ENCODE assay signal across 10 cellular contexts in the genomic region with DNA sequence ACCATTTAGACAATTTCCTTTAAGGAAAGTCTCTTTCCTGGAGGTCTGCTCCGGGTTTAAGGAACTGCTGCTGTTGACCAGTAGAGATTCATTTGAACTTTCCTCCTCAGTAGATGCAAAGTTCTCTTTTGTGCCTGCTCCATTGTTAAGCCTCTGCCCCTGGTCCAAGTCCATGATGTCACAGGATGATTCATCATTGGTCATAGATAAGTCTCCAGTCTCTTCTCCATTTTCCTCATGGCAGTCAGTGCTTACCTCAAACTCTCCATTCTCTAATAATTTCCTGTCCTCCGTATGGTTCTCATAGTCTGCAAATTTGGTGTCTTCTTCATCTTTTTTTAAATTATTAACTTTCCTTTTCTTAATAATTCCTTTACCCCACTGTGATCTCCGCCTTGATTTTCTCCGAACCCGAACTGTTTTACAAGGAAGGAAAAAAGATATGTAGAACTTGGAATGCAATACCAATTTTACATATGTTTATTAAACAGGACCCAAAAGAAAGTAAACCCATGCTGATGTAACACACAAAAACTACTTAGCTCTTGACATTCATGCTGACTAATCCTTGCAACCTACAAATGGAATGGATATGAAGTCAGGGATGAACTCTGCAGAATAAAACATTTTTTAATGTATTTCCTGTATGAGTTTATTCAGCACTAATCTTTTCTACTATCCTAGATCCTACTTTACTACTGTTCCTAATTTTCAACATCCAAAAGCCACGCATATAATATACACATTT.
A peak's percentile ranks its signal among the peaks of the same experiment; 100 is the strongest.
DNase-seq lines count a peak whose midpoint lies in the region; ATAC-seq and TF ChIP-seq lines count a peak whose summit lies in the region.
"Had no signal": no experiment of that assay in that cellular context is flagged by ENCODE, and none has a peak within 500 bp of the region (broad histone marks: within the 10 kb centered on the region; RNA-seq: fewer than 3 reads in every experiment).

No MANE protein-coding gene starts in this region.

- no peak overlapping the region for H3K4me3 Mint-ChIP-seq in activated CD4-positive, alpha-beta T cell treated with anti-CD3 and anti-CD28 coated beads for 36 hours
- H3K4me3 Mint-ChIP-seq: activated T-cell treated with anti-CD3 and anti-CD28 coated beads, Interleukin-2, amount 50 U/mL, for 4 hours had no signal

- intact Hi-C loops in activated CD4-positive, alpha-beta T cell treated with anti-CD3 and anti-CD28 coated beads for 36 hours (cut with DNase I, micrococcal nuclease): no loop called here

- peaks cover 24% of the 10 kb centered on the region for H3K4me1 ChIP-seq in RWPE2 (ENCODE audit: insufficient read depth, poor library complexity, severe bottlenecking)

- peaks cover 25% of the 10 kb centered on the region for H3K36me3 Mint-ChIP-seq in activated CD4-positive, alpha-beta T cell treated with anti-CD3 and anti-CD28 coated beads for 36 hours (ENCODE audit: low read depth)

- H3K27ac Mint-ChIP-seq in activated CD4-positive, alpha-beta T cell treated with anti-CD3 and anti-CD28 coated beads for 36 hours: no peak overlapping the region

- H3K27me3 ChIP-seq in RWPE2 (ENCODE audit: insufficient read depth, poor library complexity, severe bottlenecking): no peaks in the 10 kb centered on the region

- peaks cover 8% of the 10 kb centered on the region for H3K4me1 Mint-ChIP-seq in activated CD4-positive, alpha-beta T cell treated with anti-CD3 and anti-CD28 coated beads for 36 hours

- H3K27me3 Mint-ChIP-seq in activated CD4-positive, alpha-beta T cell treated with anti-CD3 and anti-CD28 coated beads for 36 hours: no peaks in the 10 kb centered on the region

- H3K27ac ChIP-seq in RWPE2 (ENCODE audit: poor library complexity, severe bottlenecking): no peak overlapping the region

- H3K9me3 Mint-ChIP-seq in activated CD4-positive, alpha-beta T cell treated with anti-CD3 and anti-CD28 coated beads for 36 hours (ENCODE audit: low read depth): no peaks in the 10 kb centered on the region
- H3K9me3 Mint-ChIP-seq: activated T-cell treated with anti-CD3 and anti-CD28 coated beads, Interleukin-2, amount 50 U/mL, for 4 hours had no signal

- TF ChIP-seq CTCF in RWPE2 (IDR thresholded peaks at IDR 0.05; ENCODE audit: poor library complexity, severe bottlenecking) (no peak), fibroblast of mammary gland (conservative IDR thresholded peaks at IDR 0.05; ENCODE audit: control insufficient read depth, insufficient read depth, low read depth, low read length) (no peak)

- H3K4me3 ChIP-seq in RWPE2 (ENCODE audit: severe bottlenecking): no peak overlapping the region
- H3K4me3 ChIP-seq in fibroblast of mammary gland (ENCODE audit: control insufficient read depth, low read depth, low read length): no peak overlapping the region

- CTCF ChIA-PET in activated CD4-positive, alpha-beta T cell treated with anti-CD3 and anti-CD28 coated beads for 36 hours (lab: Charles Lee): interaction anchor here (0.9 to 1.2 kb wide), 3 partner anchors 10 to 67 kb away, joined by 3 to 5 read pairs (median 3); no protein-coding TSS in a partner anchor

- no peak for DNase-seq in activated CD4-positive, alpha-beta T cell treated with anti-CD3 and anti-CD28 coated beads for 36 hours
- DNase-seq in activated CD4-positive, alpha-beta T cell treated with anti-CD3 and anti-CD28 coated beads for 48 hours: no peak
- no peak for DNase-seq in RWPE2 (ENCODE audit: low spot score)
- DNase-seq in fibroblast of mammary gland (ENCODE audit: low read depth): peak; percentile 91
- DNase-seq in pulmonary artery endothelial cell (ENCODE audit: low read depth, low spot score): peak; percentile 70
- DNase-seq in COLO668 (lab: John Stamatoyannopoulos, UW; ENCODE audit: unreplicated experiment): no peak
- DNase-seq: activated T-cell treated with anti-CD3 and anti-CD28 coated beads, Interleukin-2, amount 50 U/mL, for 4 hours; NCI-H1048 had no signal

- peak; percentile 47 for ATAC-seq in activated CD4-positive, alpha-beta T cell treated with anti-CD3 and anti-CD28 coated beads for 36 hours
- peak; percentile 82 for ATAC-seq in RWPE2 (ENCODE audit: low read depth)
- no peak for ATAC-seq in GM21619 (IDR thresholded peaks at IDR 0.05; ENCODE audit: unreplicated experiment)
- no peak for ATAC-seq in HG02938 (IDR thresholded peaks at IDR 0.05; ENCODE audit: unreplicated experiment)
- ATAC-seq: activated T-cell treated with anti-CD3 and anti-CD28 coated beads, Interleukin-2, amount 50 U/mL, for 4 hours had no signal

- no peaks in the 10 kb centered on the region for H3K9me3 ChIP-seq in RWPE2 (ENCODE audit: severe bottlenecking)

- H3K36me3 ChIP-seq in RWPE2 (ENCODE audit: low read depth): peaks cover 17% of the 10 kb centered on the region; the same call in 1 of the 2 replicates

- POLR2A ChIA-PET in activated CD4-positive, alpha-beta T cell treated with anti-CD3 and anti-CD28 coated beads for 36 hours (lab: Charles Lee): no interaction called here

Comparison
In these comparisons a context has a peak if more than half of its experiments do, and no peak if none do; other contexts are left out.
1. ATAC-seq: peak in activated CD4-positive, alpha-beta T cell treated with anti-CD3 and anti-CD28 coated beads for 36 hours (single experiment) and RWPE2 (single experiment); none in GM21619 (single experiment) and HG02938 (single experiment).
2. DNase-seq: peak in fibroblast of mammary gland (single experiment) and pulmonary artery endothelial cell (single experiment); none in activated CD4-positive, alpha-beta T cell treated with anti-CD3 and anti-CD28 coated beads for 36 hours (single experiment), activated CD4-positive, alpha-beta T cell treated with anti-CD3 and anti-CD28 coated beads for 48 hours (single experiment), RWPE2 (single experiment) and COLO668 (single experiment).